34 cellular contexts compared by ENCODE assay signal in the genomic region with DNA sequence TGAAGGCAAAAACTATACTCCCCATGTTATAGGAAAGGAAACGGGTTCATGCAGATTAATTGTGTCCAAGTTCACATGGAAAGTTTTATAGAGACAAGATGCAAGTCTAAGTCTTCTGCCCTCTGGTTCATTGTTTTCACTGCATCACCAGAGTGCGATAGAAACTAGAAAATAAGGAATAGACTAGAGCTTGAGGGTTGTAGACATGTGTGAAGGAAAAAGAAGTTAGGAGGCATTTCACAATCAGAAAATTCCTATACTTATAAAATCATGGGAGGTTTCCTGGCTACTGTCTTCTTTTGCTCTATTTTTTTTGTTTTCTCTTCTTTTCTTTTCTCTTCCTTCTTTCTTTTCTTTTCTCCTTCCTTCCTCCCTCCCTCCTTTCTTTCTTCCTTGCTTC.
"Had no signal": no experiment of that assay in that cellular context is flagged by ENCODE, and none has a peak within 500 bp of the region (broad histone marks: within the 10 kb centered on the region; RNA-seq: fewer than 3 reads in every experiment).

No MANE protein-coding gene starts in this region.

- DNase-seq: Karpas-422, Kasumi-1, MG63, MV-4-11, NCI-H1048, NCI-H1092, NCI-H1092 treated with DMSO at 0.1 percent for 48 hours, NCI-H1105, NCI-H1105 treated with DMSO at 0.1 percent for 48 hours, NCI-H1417, NCI-H1417 treated with DMSO at 0.1 percent for 48 hours, NCI-H1436, NCI-H1436 treated with DMSO at 0.1 percent for 48 hours, NCI-H146, NCI-H1694, NCI-H1694 treated with DMSO at 0.1 percent for 48 hours, NCI-H187, NCI-H1930, NCI-H2029, NCI-H2029 treated with DMSO at 0.1 percent for 48 hours, NCI-H2081, NCI-H2081 treated with DMSO at 0.1 percent for 48 hours, NCI-H2107, NCI-H2171, NCI-H2171 treated with DMSO at 0.1 percent for 48 hours, NCI-H2227 treated with DMSO at 0.1 percent for 48 hours, NCI-H226, NCI-H345, NCI-H446, NCI-H446 treated with DMSO at 0.1 percent for 48 hours, NCI-H510A, NCI-H510A treated with DMSO at 0.1 percent for 48 hours, NCI-H524, NCI-H524 treated with DMSO at 0.1 percent for 48 hours had no signal

- H3K9me3 ChIP-seq: MG63 had no signal

- H3K4me3 ChIP-seq: MG63 had no signal

- H3K36me3 ChIP-seq: MG63 had no signal

- H3K27me3 ChIP-seq: MG63 had no signal
